1 cellular context compared by ENCODE assay signal in genomic region chr19:10764340-10764894, GRCh38.
TF ChIP-seq lines count a peak whose summit lies in the region.

No MANE protein-coding gene starts in this region.

TF ChIP-seq in HepG2, 621 proteins besides CTCF, POLR2A, EP300 and RAD21 (continued from another document and continues in another):
- TF ChIP-seq, protein P1, sequence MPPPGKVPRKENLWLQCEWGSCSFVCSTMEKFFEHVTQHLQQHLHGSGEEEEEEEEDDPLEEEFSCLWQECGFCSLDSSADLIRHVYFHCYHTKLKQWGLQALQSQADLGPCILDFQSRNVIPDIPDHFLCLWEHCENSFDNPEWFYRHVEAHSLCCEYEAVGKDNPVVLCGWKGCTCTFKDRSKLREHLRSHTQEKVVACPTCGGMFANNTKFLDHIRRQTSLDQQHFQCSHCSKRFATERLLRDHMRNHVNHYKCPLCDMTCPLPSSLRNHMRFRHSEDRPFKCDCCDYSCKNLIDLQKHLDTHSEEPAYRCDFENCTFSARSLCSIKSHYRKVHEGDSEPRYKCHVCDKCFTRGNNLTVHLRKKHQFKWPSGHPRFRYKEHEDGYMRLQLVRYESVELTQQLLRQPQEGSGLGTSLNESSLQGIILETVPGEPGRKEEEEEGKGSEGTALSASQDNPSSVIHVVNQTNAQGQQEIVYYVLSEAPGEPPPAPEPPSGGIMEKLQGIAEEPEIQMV (CRISPR knock-in tag; IDR thresholded peaks at IDR 0.05; ENCODE audit: low read depth): peak; percentile 29; the same call in 1 of the 2 replicates
- TF ChIP-seq ATAD3A (CRISPR knock-in tag; IDR thresholded peaks at IDR 0.05) (no peak), CENPBD1 (CRISPR knock-in tag; IDR thresholded peaks at IDR 0.05; ENCODE audit: borderline replicate concordance, low read depth) (no peak), SNAI1 (CRISPR knock-in tag; IDR thresholded peaks at IDR 0.05; ENCODE audit: borderline replicate concordance) (no peak), PRPF4 (IDR thresholded peaks at IDR 0.05; ENCODE audit: low read depth, low read length, poor library complexity, severe bottlenecking) (no peak), XBP1 (CRISPR knock-in tag; IDR thresholded peaks at IDR 0.05) (no peak), ZBTB4 (CRISPR knock-in tag; IDR thresholded peaks at IDR 0.05; ENCODE audit: borderline replicate concordance) (peak; percentile 71; the same call in 1 of the 2 replicates), SRF (IDR thresholded peaks at IDR 0.05; ENCODE audit: low read depth, low read length) (no peak), MTA1 (CRISPR knock-in tag; IDR thresholded peaks at IDR 0.05; ENCODE audit: borderline replicate concordance) (peak; percentile 73), GPN1 (CRISPR knock-in tag; IDR thresholded peaks at IDR 0.05; ENCODE audit: borderline replicate concordance) (no peak), ZNF17 (CRISPR knock-in tag; IDR thresholded peaks at IDR 0.05) (no peak), NKX3-1 (CRISPR knock-in tag; IDR thresholded peaks at IDR 0.05) (no peak), SMARCC2 (IDR thresholded peaks at IDR 0.05) (no peak), TCF7 (IDR thresholded peaks at IDR 0.05; ENCODE audit: low read depth) (peak; percentile 65; the same call in 1 of the 2 replicates), ZNF747 (CRISPR knock-in tag; IDR thresholded peaks at IDR 0.05; ENCODE audit: borderline replicate concordance) (peak; percentile 83; the same call in 1 of the 2 replicates), CHCHD3 (CRISPR knock-in tag; IDR thresholded peaks at IDR 0.05) (no peak), ZEB1 (IDR thresholded peaks at IDR 0.05; ENCODE audit: insufficient replicate concordance, low read depth) (peak; percentile 53), CBX1 (IDR thresholded peaks at IDR 0.05; ENCODE audit: low read depth) (peak; percentile 72), SOX6 (IDR thresholded peaks at IDR 0.05) (no peak), SOX6 (CRISPR knock-in tag; IDR thresholded peaks at IDR 0.05) (peak; percentile 89), ZNF678 (CRISPR knock-in tag; IDR thresholded peaks at IDR 0.05) (no peak), ZNF275 (CRISPR knock-in tag; IDR thresholded peaks at IDR 0.05; ENCODE audit: borderline replicate concordance) (peak; percentile 47; the same call in 1 of the 2 replicates), MIXL1 (CRISPR knock-in tag; IDR thresholded peaks at IDR 0.05) (peak; percentile 90), ZXDC (CRISPR knock-in tag; IDR thresholded peaks at IDR 0.05) (no peak; the same call in 1 of the 2 replicates), CREB1 (IDR thresholded peaks at IDR 0.05) (no peak), CREB1 (CRISPR knock-in tag; IDR thresholded peaks at IDR 0.05) (no peak), ZBTB25 (CRISPR knock-in tag; IDR thresholded peaks at IDR 0.05) (peak; percentile 72; the same call in 1 of the 2 replicates), ZFP36L2 (CRISPR knock-in tag; IDR thresholded peaks at IDR 0.05) (no peak), STAG1 (CRISPR knock-in tag; IDR thresholded peaks at IDR 0.05) (peak; percentile 16; the same call in 1 of the 2 replicates)
- TF ChIP-seq, protein P2, sequence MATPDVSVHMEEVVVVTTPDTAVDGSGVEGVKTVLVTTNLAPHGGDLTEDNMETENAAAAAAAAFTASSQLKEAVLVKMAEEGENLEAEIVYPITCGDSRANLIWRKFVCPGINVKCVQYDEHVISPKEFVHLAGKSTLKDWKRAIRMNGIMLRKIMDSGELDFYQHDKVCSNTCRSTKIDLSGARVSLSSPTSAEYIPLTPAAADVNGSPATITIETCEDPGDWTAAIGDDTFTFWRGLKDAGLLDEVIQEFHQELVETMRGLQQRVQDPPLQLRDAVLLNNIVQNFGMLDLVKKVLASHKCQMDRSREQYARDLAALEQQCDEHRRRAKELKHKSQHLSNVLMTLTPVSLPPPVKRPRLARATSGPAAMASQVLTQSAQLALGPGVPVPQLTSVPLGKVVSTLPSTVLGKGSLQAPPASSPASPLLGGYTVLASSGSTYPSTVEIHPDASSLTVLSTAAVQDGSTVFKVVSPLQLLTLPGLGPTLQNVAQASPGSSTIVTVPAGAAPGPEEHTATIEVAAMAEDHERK (CRISPR knock-in tag; IDR thresholded peaks at IDR 0.05; ENCODE audit: low read depth): no peak
- TF ChIP-seq, protein P3, sequence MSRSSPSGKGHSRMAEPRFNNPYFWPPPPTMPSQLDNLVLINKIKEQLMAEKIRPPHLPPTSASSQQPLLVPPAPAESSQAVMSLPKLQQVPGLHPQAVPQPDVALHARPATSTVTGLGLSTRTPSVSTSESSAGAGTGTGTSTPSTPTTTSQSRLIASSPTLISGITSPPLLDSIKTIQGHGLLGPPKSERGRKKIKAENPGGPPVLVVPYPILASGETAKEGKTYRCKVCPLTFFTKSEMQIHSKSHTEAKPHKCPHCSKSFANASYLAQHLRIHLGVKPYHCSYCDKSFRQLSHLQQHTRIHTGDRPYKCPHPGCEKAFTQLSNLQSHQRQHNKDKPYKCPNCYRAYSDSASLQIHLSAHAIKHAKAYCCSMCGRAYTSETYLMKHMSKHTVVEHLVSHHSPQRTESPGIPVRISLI (CRISPR knock-in tag; IDR thresholded peaks at IDR 0.05; ENCODE audit: borderline replicate concordance): peak; percentile 57; the same call in 1 of the 2 replicates
- TF ChIP-seq, protein P4, sequence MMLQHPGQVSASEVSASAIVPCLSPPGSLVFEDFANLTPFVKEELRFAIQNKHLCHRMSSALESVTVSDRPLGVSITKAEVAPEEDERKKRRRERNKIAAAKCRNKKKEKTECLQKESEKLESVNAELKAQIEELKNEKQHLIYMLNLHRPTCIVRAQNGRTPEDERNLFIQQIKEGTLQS (CRISPR knock-in tag; IDR thresholded peaks at IDR 0.05): 0 out of 2 replicates have a peak, but pooled peaks have one; percentile 62
- TF ChIP-seq, protein P5, sequence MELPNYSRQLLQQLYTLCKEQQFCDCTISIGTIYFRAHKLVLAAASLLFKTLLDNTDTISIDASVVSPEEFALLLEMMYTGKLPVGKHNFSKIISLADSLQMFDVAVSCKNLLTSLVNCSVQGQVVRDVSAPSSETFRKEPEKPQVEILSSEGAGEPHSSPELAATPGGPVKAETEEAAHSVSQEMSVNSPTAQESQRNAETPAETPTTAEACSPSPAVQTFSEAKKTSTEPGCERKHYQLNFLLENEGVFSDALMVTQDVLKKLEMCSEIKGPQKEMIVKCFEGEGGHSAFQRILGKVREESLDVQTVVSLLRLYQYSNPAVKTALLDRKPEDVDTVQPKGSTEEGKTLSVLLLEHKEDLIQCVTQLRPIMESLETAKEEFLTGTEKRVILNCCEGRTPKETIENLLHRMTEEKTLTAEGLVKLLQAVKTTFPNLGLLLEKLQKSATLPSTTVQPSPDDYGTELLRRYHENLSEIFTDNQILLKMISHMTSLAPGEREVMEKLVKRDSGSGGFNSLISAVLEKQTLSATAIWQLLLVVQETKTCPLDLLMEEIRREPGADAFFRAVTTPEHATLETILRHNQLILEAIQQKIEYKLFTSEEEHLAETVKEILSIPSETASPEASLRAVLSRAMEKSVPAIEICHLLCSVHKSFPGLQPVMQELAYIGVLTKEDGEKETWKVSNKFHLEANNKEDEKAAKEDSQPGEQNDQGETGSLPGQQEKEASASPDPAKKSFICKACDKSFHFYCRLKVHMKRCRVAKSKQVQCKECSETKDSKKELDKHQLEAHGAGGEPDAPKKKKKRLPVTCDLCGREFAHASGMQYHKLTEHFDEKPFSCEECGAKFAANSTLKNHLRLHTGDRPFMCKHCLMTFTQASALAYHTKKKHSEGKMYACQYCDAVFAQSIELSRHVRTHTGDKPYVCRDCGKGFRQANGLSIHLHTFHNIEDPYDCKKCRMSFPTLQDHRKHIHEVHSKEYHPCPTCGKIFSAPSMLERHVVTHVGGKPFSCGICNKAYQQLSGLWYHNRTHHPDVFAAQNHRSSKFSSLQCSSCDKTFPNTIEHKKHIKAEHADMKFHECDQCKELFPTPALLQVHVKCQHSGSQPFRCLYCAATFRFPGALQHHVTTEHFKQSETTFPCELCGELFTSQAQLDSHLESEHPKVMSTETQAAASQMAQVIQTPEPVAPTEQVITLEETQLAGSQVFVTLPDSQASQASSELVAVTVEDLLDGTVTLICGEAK (IDR thresholded peaks at IDR 0.05): no peak
- TF ChIP-seq, protein P5 (CRISPR knock-in tag; IDR thresholded peaks at IDR 0.05): peak; percentile 65; the same call in 1 of the 2 replicates
